16 cellular contexts compared by ENCODE assay signal in genomic region chr15:70354260-70354894, GRCh38.
DNase-seq lines count a peak whose midpoint lies in the region; TF ChIP-seq lines count a peak whose summit lies in the region.
"Had no signal": no experiment of that assay in that cellular context is flagged by ENCODE, and none has a peak within 500 bp of the region (broad histone marks: within the 10 kb centered on the region; RNA-seq: fewer than 3 reads in every experiment).

No MANE protein-coding gene starts in this region.

- DNase-seq in NCI-H1092 (lab: John Stamatoyannopoulos, UW) (peak; percentile 64), NCI-H1092 treated with DMSO at 0.1 percent for 48 hours (lab: John Stamatoyannopoulos, UW) (no peak), MV-4-11 (lab: John Stamatoyannopoulos, UW) (peak; percentile 31), islet precursor cell (peak; percentile 50), retina (peak; percentile 44), NCI-H510A (lab: John Stamatoyannopoulos, UW) (no peak), SKM-1 (lab: John Stamatoyannopoulos, UW; ENCODE audit: unreplicated experiment) (no peak), GM13976 (ENCODE audit: low spot score) (no peak)
- DNase-seq: 8988T, COR-L47, DMS53, H7, MM.1S, NCI-H1436, NCI-H2227 treated with DMSO at 0.1 percent for 48 hours, SHP77 treated with DMSO at 0.1 percent for 48 hours had no signal

- in situ Hi-C loops in GM13976 (cut with MboI; ENCODE audit: low sequenced_read_pairs, unreplicated experiment): no loop called here

- no peak for TF ChIP-seq CTCF in GM13976 (IDR thresholded peaks at IDR 0.05; ENCODE audit: borderline replicate concordance, control extremely low read depth, extremely low read depth, insufficient read depth, missing control alignments)

Comparison
In these comparisons a context has a peak if more than half of its experiments do, and no peak if none do; other contexts are left out.
1. DNase-seq: peak in NCI-H1092 (single experiment), MV-4-11 (single experiment), islet precursor cell (single experiment) and retina (single experiment); none in NCI-H1092 treated with DMSO at 0.1 percent for 48 hours (single experiment), NCI-H510A (single experiment), SKM-1 (single experiment) and GM13976 (single experiment).